In the genomic region with DNA sequence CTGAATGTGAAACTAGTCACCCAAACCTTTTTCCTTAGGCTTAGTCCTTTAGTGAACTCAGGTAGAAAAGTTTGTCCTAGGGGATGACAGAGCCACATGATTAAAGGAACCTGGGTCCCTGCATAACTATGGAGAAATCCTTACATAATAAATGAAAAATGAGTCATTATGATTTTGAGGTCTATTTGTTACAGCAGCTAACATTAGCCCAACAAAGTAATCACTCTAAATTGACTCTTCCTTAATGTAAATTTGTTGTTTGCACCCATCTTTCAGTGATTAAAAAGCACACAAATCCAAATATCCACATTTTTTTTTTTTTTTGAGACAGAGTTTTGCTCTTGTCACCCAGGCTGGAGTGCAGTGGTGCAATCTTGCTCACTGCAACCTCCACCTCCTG, we compare ENCODE assay signal across 35 cellular contexts.
"Had no signal": no experiment of that assay in that cellular context is flagged by ENCODE, and none has a peak within 500 bp of the region (broad histone marks: within the 10 kb centered on the region; RNA-seq: fewer than 3 reads in every experiment).

No MANE protein-coding gene starts in this region.

- H3K4me3 ChIP-seq: adrenal gland, body of pancreas, breast epithelium had no signal

- H3K4me1 Mint-ChIP-seq: activated B cell treated with CpG ODN at 0.5 μM for 24 hours; central memory CD8-positive, alpha-beta T cell had no signal

- H3K27ac Mint-ChIP-seq: activated B cell treated with CpG ODN at 0.5 μM for 24 hours; activated CD4-positive, alpha-beta memory T cell treated with anti-CD3 and anti-CD28 coated beads for 36 hours; activated CD4-positive, alpha-beta T cell treated with anti-CD3 and anti-CD28 coated beads, Interleukin-2, amount 10 ng/mL, durations not matched to agents 24 days and 14 days; activated CD8-positive, alpha-beta T cell treated with anti-CD3 and anti-CD28 coated beads for 36 hours; activated naive CD4-positive, alpha-beta T cell treated with anti-CD3 and anti-CD28 coated beads for 36 hours; activated naive CD4-positive, alpha-beta T cell treated with anti-CD3 and anti-CD28 coated beads, Interleukin-2, amount 50 U/mL, for 72 hours; activated naive CD8-positive, alpha-beta T cell treated with anti-CD3 and anti-CD28 coated beads for 36 hours; activated T-cell treated with anti-CD3 and anti-CD28 coated beads, Interleukin-2, amount 50 U/mL, for 72 hours; activated T-helper 1 cell treated with anti-CD3 and anti-CD28 coated beads, Interleukin-12 subunit alpha, Interleukin-12 subunit beta, Interleukin-2, Interleukin-4 antibody, amounts not matched to agents 30 ng/mL and 10 ng/mL and 1 ng/mL, durations not matched to agents 14 hours and 24 hours and 36 hours; activated T-helper 17 cell treated with anti-CD3 and anti-CD28 coated beads, Interleukin-2, amount 50 U/mL, for 72 hours; T-cell; T-helper 2 cell treated with Interferon-gamma antibody and Interleukin-4, amounts not matched to agents 5 μg/mL and 100 μg/mL, for 36 hours had no signal

- H3K27me3 ChIP-seq: adrenal gland, body of pancreas, brain microvascular endothelial cell, breast epithelium had no signal

- DNase-seq: activated B cell treated with CpG ODN at 0.5 μM for 24 hours; activated CD4-positive, alpha-beta memory T cell treated with anti-CD3 and anti-CD28 coated beads for 36 hours; activated CD4-positive, alpha-beta T cell treated with anti-CD3 and anti-CD28 coated beads for 4 hours; activated CD4-positive, alpha-beta T cell treated with anti-CD3 and anti-CD28 coated beads, Interleukin-2, amount 10 ng/mL, durations not matched to agents 24 days and 14 days; activated CD4-positive, alpha-beta T cell treated with anti-CD3 and anti-CD28 coated beads, Interleukin-2, amount 50 U/mL, for 1 hour; activated CD4-positive, alpha-beta T cell treated with anti-CD3 and anti-CD28 coated beads, Interleukin-2, amount 50 U/mL, for 4 hours; activated CD4-positive, CD25-positive, alpha-beta regulatory T cell treated with anti-CD3 and anti-CD28 coated beads, Interleukin-2, amount 50 U/mL, for 72 hours; activated CD8-positive, alpha-beta memory T cell treated with anti-CD3 and anti-CD28 coated beads, Interleukin-2, amount 50 U/mL, for 4 hours; activated CD8-positive, alpha-beta T cell treated with anti-CD3 and anti-CD28 coated beads for 36 hours; activated effector memory CD4-positive, alpha-beta T cell treated with anti-CD3 and anti-CD28 coated beads, Interleukin-2, amount 50 U/mL, for 16 hours; activated gamma-delta T cell treated with Interleukin-2 at 50 U/mL for 16 hours; activated naive CD4-positive, alpha-beta T cell; activated naive CD4-positive, alpha-beta T cell treated with anti-CD3 and anti-CD28 coated beads for 36 hours; activated naive CD4-positive, alpha-beta T cell treated with anti-CD3 and anti-CD28 coated beads, Interleukin-2, amount 50 U/mL, for 16 hours; activated naive CD8-positive, alpha-beta T cell treated with anti-CD3 and anti-CD28 coated beads for 36 hours; activated T-cell treated with anti-CD3 and anti-CD28 coated beads for 4 hours; activated T-cell treated with anti-CD3 and anti-CD28 coated beads, Interleukin-2, amount 50 U/mL, for 1 hour; activated T-cell treated with anti-CD3 and anti-CD28 coated beads, Interleukin-2, amount 50 U/mL, for 4 hours; activated T-cell treated with anti-CD3 and anti-CD28 coated beads, Interleukin-2, amount 50 U/mL, for 72 hours; adrenal gland; amniotic stem cell; aorta; body of pancreas; brain microvascular endothelial cell; cerebellar nuclear complex; T-cell; T-helper 2 cell; T-helper 9 cell had no signal

- FAIRE-seq: astrocyte had no signal

- ATAC-seq: activated CD8-positive, alpha-beta T cell treated with anti-CD3 and anti-CD28 coated beads for 36 hours; activated naive CD4-positive, alpha-beta T cell treated with anti-CD3 and anti-CD28 coated beads, Interleukin-2, amount 50 U/mL, for 72 hours; activated T-cell treated with anti-CD3 and anti-CD28 coated beads, Interleukin-2, amount 50 U/mL, for 4 hours; activated T-cell treated with anti-CD3 and anti-CD28 coated beads, Interleukin-2, amount 50 U/mL, for 72 hours; activated T-helper 17 cell treated with anti-CD3 and anti-CD28 coated beads, Interleukin-2, amount 50 U/mL, for 72 hours; body of pancreas; T-cell had no signal

- H3K4me1 ChIP-seq: body of pancreas, breast epithelium had no signal

- H3K4me3 Mint-ChIP-seq: activated B cell treated with CpG ODN at 0.5 μM for 24 hours; activated CD4-positive, alpha-beta memory T cell treated with anti-CD3 and anti-CD28 coated beads for 36 hours; activated CD4-positive, alpha-beta T cell treated with anti-CD3 and anti-CD28 coated beads, Interleukin-2, amount 10 ng/mL, durations not matched to agents 24 days and 14 days; activated CD8-positive, alpha-beta T cell treated with anti-CD3 and anti-CD28 coated beads for 36 hours; activated naive CD4-positive, alpha-beta T cell treated with anti-CD3 and anti-CD28 coated beads for 36 hours; activated naive CD8-positive, alpha-beta T cell treated with anti-CD3 and anti-CD28 coated beads for 36 hours; activated T-cell treated with anti-CD3 and anti-CD28 coated beads, Interleukin-2, amount 50 U/mL, for 4 hours; activated T-cell treated with anti-CD3 and anti-CD28 coated beads, Interleukin-2, amount 50 U/mL, for 72 hours; activated T-helper 1 cell treated with anti-CD3 and anti-CD28 coated beads, Interleukin-12 subunit alpha, Interleukin-12 subunit beta, Interleukin-2, Interleukin-4 antibody, amounts not matched to agents 30 ng/mL and 10 ng/mL and 1 ng/mL, durations not matched to agents 14 hours and 24 hours and 36 hours; activated T-helper 17 cell treated with anti-CD3 and anti-CD28 coated beads, Interleukin-2, amount 50 U/mL, for 72 hours; central memory CD8-positive, alpha-beta T cell; T-cell; T-helper 2 cell treated with Interferon-gamma antibody and Interleukin-4, amounts not matched to agents 5 μg/mL and 100 μg/mL, for 36 hours had no signal

- H3K27me3 Mint-ChIP-seq: activated B cell treated with CpG ODN at 0.5 μM for 24 hours; activated CD4-positive, alpha-beta memory T cell treated with anti-CD3 and anti-CD28 coated beads for 36 hours; activated CD4-positive, alpha-beta T cell treated with anti-CD3 and anti-CD28 coated beads, Interleukin-2, amount 10 ng/mL, durations not matched to agents 24 days and 14 days; activated CD8-positive, alpha-beta T cell treated with anti-CD3 and anti-CD28 coated beads for 36 hours; activated naive CD8-positive, alpha-beta T cell treated with anti-CD3 and anti-CD28 coated beads for 36 hours; activated T-helper 17 cell treated with anti-CD3 and anti-CD28 coated beads, Interleukin-2, amount 50 U/mL, for 72 hours; central memory CD8-positive, alpha-beta T cell; T-cell had no signal

- H3K36me3 ChIP-seq: breast epithelium had no signal

- H3K27ac ChIP-seq: adrenal gland, body of pancreas, brain microvascular endothelial cell, breast epithelium had no signal

- H3K36me3 Mint-ChIP-seq: activated naive CD4-positive, alpha-beta T cell treated with anti-CD3 and anti-CD28 coated beads, Interleukin-2, amount 50 U/mL, for 72 hours had no signal

- H3K9me3 ChIP-seq: adrenal gland, body of pancreas, breast epithelium had no signal
